ENCODE assay signal across 16 cellular contexts in the genomic region with DNA sequence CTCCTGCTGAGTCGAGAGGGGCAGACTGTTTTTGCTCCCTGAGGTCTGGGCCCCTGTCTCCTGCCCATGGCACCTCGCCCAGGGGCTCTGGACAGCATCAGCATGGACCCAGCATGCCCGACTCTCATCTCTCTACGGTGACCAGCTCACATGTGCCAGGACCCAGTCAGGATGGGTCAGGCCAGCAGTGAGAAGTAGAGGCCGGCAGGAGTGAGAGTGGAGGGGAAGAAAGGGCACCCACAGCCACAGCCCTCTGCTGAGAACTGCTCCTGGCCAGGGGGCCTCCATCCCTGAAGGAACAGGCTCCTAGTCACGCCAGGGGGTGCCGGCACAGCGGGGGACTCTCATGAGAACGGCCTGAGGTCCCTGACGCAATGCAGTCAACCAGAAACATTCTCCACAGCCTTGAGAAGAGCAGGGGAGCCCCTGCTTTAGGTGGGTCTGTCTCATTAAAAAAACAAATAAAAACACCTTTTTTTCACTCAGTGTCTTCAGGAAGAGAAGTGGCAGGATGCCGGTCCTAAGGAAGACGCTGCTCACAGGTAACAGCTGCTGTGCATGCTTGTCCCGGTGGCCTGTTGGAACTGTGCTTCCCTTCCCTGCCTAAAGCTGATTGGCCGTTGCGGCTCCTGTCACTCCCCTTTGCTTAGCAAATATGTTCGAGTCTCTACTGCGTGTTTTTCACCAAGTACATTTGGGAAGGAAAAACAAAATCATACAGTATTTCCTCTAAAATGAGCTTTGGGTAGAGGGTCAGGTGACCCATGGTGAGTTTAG.
"Had no signal": no experiment of that assay in that cellular context is flagged by ENCODE, and none has a peak within 500 bp of the region (broad histone marks: within the 10 kb centered on the region; RNA-seq: fewer than 3 reads in every experiment).

No MANE protein-coding gene starts in this region.

- H3K4me3 ChIP-seq: esophagus muscularis mucosa, lung, right atrium auricular region had no signal

- H3K4me3 Mint-ChIP-seq: activated CD4-positive, alpha-beta memory T cell treated with anti-CD3 and anti-CD28 coated beads, Interleukin-2, amount 10 ng/mL, durations not matched to agents 7 days and 5 days; activated naive CD4-positive, alpha-beta T cell treated with anti-CD3 and anti-CD28 coated beads, Interleukin-2, amount 50 U/mL, for 24 hours; activated T-helper 1 cell treated with anti-CD3 and anti-CD28 coated beads, Interleukin-12 subunit alpha, Interleukin-12 subunit beta, Interleukin-2, Interleukin-4 antibody, amounts not matched to agents 30 ng/mL and 10 ng/mL and 1 ng/mL, durations not matched to agents 14 hours and 24 hours and 36 hours; brain; naive B cell had no signal

- DNase-seq: activated CD4-positive, alpha-beta memory T cell treated with anti-CD3 and anti-CD28 coated beads, Interleukin-2, amount 10 ng/mL, durations not matched to agents 7 days and 5 days; activated CD8-positive, alpha-beta memory T cell treated with anti-CD3 and anti-CD28 coated beads, Interleukin-2, amount 50 U/mL, for 4 hours; amygdala; cerebellar nuclear complex; glutamatergic neuron; left cardiac atrium; naive B cell; stimulated activated CD4-positive, alpha-beta T cell treated with anti-CD3 and anti-CD28 coated beads, Interleukin-1b, Interleukin-23, amount 100 ng/mL, for 48 hours; stimulated activated naive CD8-positive, alpha-beta T cell treated with anti-CD3 and anti-CD28 coated beads, Interleukin-15, Interleukin-2, amounts not matched to agents 100 U/mL and 50 U/mL, for 24 hours; T-helper 9 cell had no signal

- H3K9me3 ChIP-seq: esophagus muscularis mucosa, right atrium auricular region had no signal

- ATAC-seq: left cardiac atrium; stimulated activated naive CD8-positive, alpha-beta T cell treated with anti-CD3 and anti-CD28 coated beads, Interleukin-15, Interleukin-2, amounts not matched to agents 100 U/mL and 50 U/mL, for 24 hours had no signal

- H3K27ac Mint-ChIP-seq: activated T-helper 1 cell treated with anti-CD3 and anti-CD28 coated beads, Interleukin-12 subunit alpha, Interleukin-12 subunit beta, Interleukin-2, Interleukin-4 antibody, amounts not matched to agents 30 ng/mL and 10 ng/mL and 1 ng/mL, durations not matched to agents 14 hours and 24 hours and 36 hours; brain had no signal

- H3K9me3 Mint-ChIP-seq: activated CD4-positive, alpha-beta memory T cell treated with anti-CD3 and anti-CD28 coated beads, Interleukin-2, amount 10 ng/mL, durations not matched to agents 7 days and 5 days; activated naive CD4-positive, alpha-beta T cell treated with anti-CD3 and anti-CD28 coated beads, Interleukin-2, amount 50 U/mL, for 24 hours; activated T-helper 1 cell treated with anti-CD3 and anti-CD28 coated beads, Interleukin-12 subunit alpha, Interleukin-12 subunit beta, Interleukin-2, Interleukin-4 antibody, amounts not matched to agents 30 ng/mL and 10 ng/mL and 1 ng/mL, durations not matched to agents 14 hours and 24 hours and 36 hours; brain had no signal

- H3K4me1 Mint-ChIP-seq: brain had no signal

- H3K27me3 Mint-ChIP-seq: activated CD4-positive, alpha-beta memory T cell treated with anti-CD3 and anti-CD28 coated beads, Interleukin-2, amount 10 ng/mL, durations not matched to agents 7 days and 5 days; activated naive CD4-positive, alpha-beta T cell treated with anti-CD3 and anti-CD28 coated beads, Interleukin-2, amount 50 U/mL, for 24 hours; brain; naive B cell had no signal

- H3K27me3 ChIP-seq: esophagus muscularis mucosa, right atrium auricular region had no signal

- H3K27ac ChIP-seq: esophagus muscularis mucosa, right atrium auricular region had no signal
